In the genomic region with DNA sequence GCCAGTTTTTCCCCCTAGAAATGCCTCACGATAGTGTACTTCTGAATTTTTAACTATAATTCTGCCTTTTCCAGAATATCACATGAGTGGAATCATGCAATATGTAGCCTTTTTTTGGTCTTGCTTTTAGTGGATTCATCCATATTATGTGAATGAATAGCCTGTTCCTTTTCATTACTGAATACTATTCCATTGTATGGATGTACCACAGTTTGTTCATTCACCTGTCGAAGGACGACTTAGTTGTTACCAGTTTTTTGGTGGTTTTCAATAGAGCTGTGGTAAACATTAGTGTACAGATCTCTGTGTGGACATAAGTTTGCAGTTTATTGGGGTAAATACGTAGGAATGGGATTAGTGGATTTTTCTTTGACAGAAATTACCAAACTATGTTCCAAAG, we compare ENCODE assay signal across 22 cellular contexts. TPM values are rescaled to one million over a fixed set of nuclear protein-coding genes. Genes with fewer than 3 reads are reported as not detected.
A peak's percentile ranks its signal among the peaks of the same experiment; 100 is the strongest.
DNase-seq lines count a peak whose midpoint lies in the region; ATAC-seq, FAIRE-seq and TF ChIP-seq lines count a peak whose summit lies in the region.
"Had no signal": no experiment of that assay in that cellular context is flagged by ENCODE, and none has a peak within 500 bp of the region (broad histone marks: within the 10 kb centered on the region; RNA-seq: fewer than 3 reads in every experiment).

No MANE protein-coding gene starts in this region.

- no peaks in the 10 kb centered on the region for H3K36me3 ChIP-seq in SK-N-SH (replicated peaks in 1 of 2; ENCODE audit: control insufficient read depth in 1 of 2, insufficient read depth in 2 of 2, low read length in 1 of 2)
- no peaks in the 10 kb centered on the region for H3K36me3 ChIP-seq in K562 (ENCODE audit: control insufficient read depth, insufficient read depth, low read length)
- peaks cover 5% of the 10 kb centered on the region for H3K36me3 ChIP-seq in endodermal cell (ENCODE audit: control insufficient read depth, insufficient read depth, low read length)
- no peaks in the 10 kb centered on the region for H3K36me3 ChIP-seq in psoas muscle (ENCODE audit: insufficient read depth in 1 of 2, low read depth in 1 of 2)

- WGBS in SK-N-SH (ENCODE audit: low lambda C conversion rate): 50% methylated on average over 4 of the region's 4 CpGs
- 47% methylated on average over 4 of the region's 4 CpGs for WGBS in K562 (ENCODE audit: insufficient coverage, low coverage, missing lambda C conversion rate)
- 73% methylated on average over 4 of the region's 4 CpGs; no CpG with 5 or more reads in 1 of the 2 experiments for WGBS in endodermal cell (ENCODE audit: insufficient coverage in 1 of 2, insufficient read length in 1 of 2), 2 experiments
- WGBS in psoas muscle, 3 donors: 64 to 73% (median 73%) methylated on average over 4 of the region's 4 CpGs

- no peaks in the 10 kb centered on the region for H4K20me1 ChIP-seq in SK-N-SH (ENCODE audit: insufficient read depth)
- H4K20me1 ChIP-seq in K562 (replicated peaks; ENCODE audit: control insufficient read depth, insufficient read depth, low read length): no peaks in the 10 kb centered on the region

- H3K9me3 Mint-ChIP-seq in endodermal cell: peaks cover 70% of the 10 kb centered on the region
- H3K9me3 Mint-ChIP-seq: CD8-positive, alpha-beta T cell had no signal

- no peak for ATAC-seq in SK-N-SH treated with all-trans-retinoic acid at 6 μM for 48 hours
- ATAC-seq in K562: no peak
- no peak for ATAC-seq in psoas muscle
- ATAC-seq: A549; CD8-positive, alpha-beta T cell had no signal

- TF ChIP-seq POLR2A in K562 (conservative IDR thresholded peaks at IDR 0.05): no peak

- peaks cover 7% of the 10 kb centered on the region for H3K36me3 Mint-ChIP-seq in endodermal cell (ENCODE audit: low read depth)
- H3K36me3 Mint-ChIP-seq: CD8-positive, alpha-beta T cell had no signal

- TF ChIP-seq CTCF in SK-N-SH (IDR thresholded peaks at IDR 0.05): no peak
- TF ChIP-seq CTCF in K562 (IDR thresholded peaks at IDR 0.05 in 2 of 3, conservative IDR thresholded peaks at IDR 0.05 in 1 of 3; ENCODE audit: insufficient read depth in 2 of 3, low read depth in 1 of 3, low read length in 3 of 3): no peak
- no peak for TF ChIP-seq CTCF in endodermal cell (conservative IDR thresholded peaks at IDR 0.05)
- TF ChIP-seq CTCF in psoas muscle (IDR thresholded peaks at IDR 0.05): no peak

- no TSS peak for BruUV-seq in K562 (replicated peaks; lab: Mats Ljungman, UMichigan)

- H3K9me2 ChIP-seq in SK-N-SH: no peaks in the 10 kb centered on the region

- intact Hi-C loops in K562 (cut with micrococcal nuclease): no loop called here
- intact Hi-C loops in psoas muscle (cut with DNase I): no loop called here

- H3K9me3 ChIP-seq in SK-N-SH: no peaks in the 10 kb centered on the region
- 0 out of 2 replicates have a peak, but pooled peaks cover 2% of the 10 kb centered on the region for H3K9me3 ChIP-seq in K562 (replicated peaks; ENCODE audit: control insufficient read depth, insufficient read depth, low read depth, low read length)
- peaks cover 6% of the 10 kb centered on the region for H3K9me3 ChIP-seq in endodermal cell (ENCODE audit: control insufficient read depth, low read length)
- peaks cover 11% of the 10 kb centered on the region for H3K9me3 ChIP-seq in psoas muscle
- H3K9me3 ChIP-seq: Caco-2 had no signal

- H3K9me1 ChIP-seq in K562 (ENCODE audit: control insufficient read depth, insufficient read depth, low read length): no peaks in the 10 kb centered on the region

- H3K27me3 ChIP-seq in SK-N-SH (ENCODE audit: insufficient read depth) (no peaks in the 10 kb centered on the region), K562 (ENCODE audit: control insufficient read depth in 2 of 2, insufficient read depth in 2 of 2, low read length in 2 of 2) (no peaks in the 10 kb centered on the region; a peak in 1 of 5 replicates), endodermal cell (ENCODE audit: control insufficient read depth, insufficient read depth, low read length, poor library complexity, severe bottlenecking) (no peaks in the 10 kb centered on the region), psoas muscle (ENCODE audit: insufficient read depth in 3 of 3, low read length in 2 of 3) (peaks cover 0 to 19% (median 0%) of the 10 kb centered on the region in 3 donors)
- H3K27me3 ChIP-seq: BLaER1 treated with 17β-estradiol and CSF1 and Interleukin-3, amounts not matched to agents 10 nM and 100 nM had no signal

- POLR2A ChIA-PET in SK-N-SH (lab: Yijun Ruan, JAX): no interaction called here
- POLR2A ChIA-PET in K562 (lab: Yijun Ruan, JAX): interaction anchor here (1.3 kb wide), 1 partner anchor 13 kb away, joined by 6 read pairs; no protein-coding TSS in a partner anchor

- no peak overlapping the region for H3K9ac ChIP-seq in SK-N-SH
- H3K9ac ChIP-seq in K562 (ENCODE audit: insufficient read depth in 1 of 2, low read depth in 2 of 2, low read length in 2 of 2): no peak overlapping the region
- no peak overlapping the region for H3K9ac ChIP-seq in endodermal cell (ENCODE audit: extremely low read depth, low read length, poor library complexity, severe bottlenecking)
- H3K9ac ChIP-seq: BLaER1 treated with 17β-estradiol and CSF1 and Interleukin-3, amounts not matched to agents 10 nM and 100 nM had no signal

- H2AFZ ChIP-seq in SK-N-SH (ENCODE audit: low read depth) (no peak overlapping the region), K562 (ENCODE audit: low read depth, low read length) (no peak overlapping the region)

- no peak for FAIRE-seq in K562 (lab: Jason Lieb, UNC)
- FAIRE-seq: A549, D721Med, G401.6, GM12892, GM18507 had no signal

- H3K4me3 ChIP-seq in SK-N-SH (ENCODE audit: low read depth in 2 of 2, low read length in 1 of 2): no peak overlapping the region
- H3K4me3 ChIP-seq in K562: no peak overlapping the region
- peak overlapping the region; percentile 56 for H3K4me3 ChIP-seq in endodermal cell (ENCODE audit: low read length)
- H3K4me3 ChIP-seq in psoas muscle: no peak overlapping the region
- H3K4me3 ChIP-seq: A549; BLaER1 treated with 17β-estradiol and CSF1 and Interleukin-3, amounts not matched to agents 10 nM and 100 nM had no signal

- H3K4me1 ChIP-seq in SK-N-SH (ENCODE audit: control insufficient read depth in 1 of 2, insufficient read depth in 2 of 2, low read depth in 1 of 2, low read length in 1 of 2): peaks cover 0 to 2% of the 10 kb centered on the region in 2 experiments; a peak in 2 of 4 replicates
- H3K4me1 ChIP-seq in K562 (replicated peaks in 1 of 2; ENCODE audit: control insufficient read depth in 2 of 2, insufficient read depth in 2 of 2, low read length in 2 of 2): no peaks in the 10 kb centered on the region
- H3K4me1 ChIP-seq in endodermal cell (ENCODE audit: control insufficient read depth, insufficient read depth, low read length): no peaks in the 10 kb centered on the region
- H3K4me1 ChIP-seq in psoas muscle: no peaks in the 10 kb centered on the region

- in situ Hi-C loops in K562 (cut with MboI): no loop called here

- no peak for TF ChIP-seq EP300 in SK-N-SH (IDR thresholded peaks at IDR 0.05; ENCODE audit: borderline replicate concordance in 1 of 2, low read depth in 1 of 2, low read length in 1 of 2)
- TF ChIP-seq EP300 in K562 (IDR thresholded peaks at IDR 0.05; ENCODE audit: low read length): no peak

- CTCF ChIA-PET in SK-N-SH (lab: Yijun Ruan, JAX) (no interaction called here), K562 (lab: Yijun Ruan, JAX; ENCODE audit: low intra/inter-chr PET ratio) (no interaction called here)

- no peak overlapping the region for H3K4me3 Mint-ChIP-seq in endodermal cell
- H3K4me3 Mint-ChIP-seq: B cell; CD4-positive, alpha-beta T cell; CD8-positive, alpha-beta T cell had no signal

- no peak overlapping the region for H3K4me2 ChIP-seq in SK-N-SH
- no peak overlapping the region for H3K4me2 ChIP-seq in K562 (ENCODE audit: insufficient read depth, low read length)
- H3K4me2 ChIP-seq: A549; BLaER1 treated with 17β-estradiol and CSF1 and Interleukin-3, amounts not matched to agents 10 nM and 100 nM had no signal

- H3F3A ChIP-seq in SK-N-SH (replicated peaks; ENCODE audit: insufficient read depth): peaks cover 6% of the 10 kb centered on the region

- no peaks in the 10 kb centered on the region for H3K27me3 Mint-ChIP-seq in endodermal cell (ENCODE audit: insufficient read depth)
- H3K27me3 Mint-ChIP-seq: B cell had no signal

- H3K27ac ChIP-seq in SK-N-SH (ENCODE audit: low read depth in 2 of 2, low read length in 1 of 2) (no peak overlapping the region), K562 (ENCODE audit: extremely low read depth, low read depth, low read length) (no peak overlapping the region), endodermal cell (ENCODE audit: low read depth, low read length) (no peak overlapping the region), psoas muscle (no peak overlapping the region)
- H3K27ac ChIP-seq: 22Rv1; A549; BLaER1 treated with 17β-estradiol and CSF1 and Interleukin-3, amounts not matched to agents 10 nM and 100 nM; C4-2B had no signal

- TF ChIP-seq RAD21 in SK-N-SH (IDR thresholded peaks at IDR 0.05; ENCODE audit: low read length) (no peak), K562 (CRISPR knock-in tag; conservative IDR thresholded peaks at IDR 0.05 in 1 of 2, IDR thresholded peaks at IDR 0.05 in 1 of 2) (no peak)

- H3K4me1 Mint-ChIP-seq in endodermal cell: peaks cover 26% of the 10 kb centered on the region

- DNase-seq in SK-N-SH (no peak), K562 (ENCODE audit: extremely low read depth in 1 of 4, low spot score in 3 of 4) (no peak), endodermal cell (no peak), psoas muscle (no peak), dedifferentiated amniotic fluid mesenchymal stem cell (ENCODE audit: extremely low spot score) (no peak)
- DNase-seq: AML-193; Caco-2; Calu3; CD4-positive, alpha-beta T cell; CD8-positive, alpha-beta T cell; DMS79 treated with DMSO at 0.1 percent for 48 hours; GF-D8 had no signal

- H3K27ac Mint-ChIP-seq in endodermal cell: no peak overlapping the region
- H3K27ac Mint-ChIP-seq: B cell; CD4-positive, alpha-beta T cell; CD8-positive, alpha-beta T cell had no signal

- H3K79me2 ChIP-seq in SK-N-SH (ENCODE audit: insufficient read depth) (peaks cover 81% of the 10 kb centered on the region), K562 (ENCODE audit: control insufficient read depth, insufficient read depth, low read length) (peaks cover 14% of the 10 kb centered on the region)

RNA-seq across cellular contexts. Expression of gene JADE3, which starts 8.0 kb away (rescaled TPM):
- polyA plus RNA-seq in SK-N-SH (2012; rRNA removed): 3.0 and 4.3 TPM in 2 replicates
- polyA plus RNA-seq in SK-N-SH (2012; cell fraction: cytosol; rRNA removed): 3.7 and 4.1 TPM in 2 replicates
- polyA plus RNA-seq in SK-N-SH (2012; cell fraction: nucleus; rRNA removed): 2.9 and 4.6 TPM in 2 replicates
- total RNA-seq in K562 (2011; cell fraction: chromatin; rRNA removed; ENCODE audit: low replicate concordance): 9.0 and 11.0 TPM in 2 replicates
- 1.6 and 1.7 TPM in 2 replicates for total RNA-seq in K562 (2011; cell fraction: nucleolus; rRNA removed)
- 2.8 and 4.8 TPM in 2 replicates for total RNA-seq in K562 (2011; cell fraction: nucleoplasm; rRNA removed)
- 4.1 and 5.1 TPM in 2 replicates for total RNA-seq in K562 (2014; rRNA removed)
- 7.3 and 8.5 TPM in 2 replicates for total RNA-seq in K562 (2014; rRNA removed; fragmentation: Illumina TruSeq; extraction: Trizol)
- total RNA-seq in K562 (2015; rRNA removed; fragmentation: Illumina TruSeq; extraction: Trizol): 6.3 and 7.0 TPM in 2 replicates
- 9.3 and 10.2 TPM in 2 replicates for total RNA-seq in K562 (2021)
- 9.2 and 10.0 TPM in 2 replicates for polyA plus RNA-seq in K562 (2011; rRNA removed)
- 2.3 and 3.8 TPM in 2 replicates for polyA plus RNA-seq in K562 (2011; cell fraction: cytosol; rRNA removed)
- polyA plus RNA-seq in K562 (2011; cell fraction: nucleus; rRNA removed): 3.6 and 6.8 TPM in 2 replicates
- 5.6 and 5.9 TPM in 2 replicates for polyA plus RNA-seq in K562 (2012)
- polyA plus RNA-seq in K562 (2014; fragmentation: Illumina TruSeq; extraction: Trizol): 8.2 and 9.2 TPM in 2 replicates
- polyA plus RNA-seq in K562 (2014; fragmentation: Nextera tagmentation; extraction: Ambion mirVana): 1 to 10 TPM; 2.6 to 3.0 TPM
- 3.6 and 3.8 TPM in 2 replicates for polyA plus RNA-seq in K562 (2014; rRNA removed)
- 8.8 and 12.3 TPM in 2 replicates for polyA minus RNA-seq in K562 (2011; rRNA and poly(A)+ RNA removed)
- polyA minus RNA-seq in K562 (2011; cell fraction: cytosol; rRNA and poly(A)+ RNA removed): 3.8 and 8.4 TPM in 2 replicates
- polyA minus RNA-seq in K562 (2011; cell fraction: nucleus; rRNA and poly(A)+ RNA removed): 1.9 and 4.3 TPM in 2 replicates
- 10 to 100 TPM; 26.4 to 31.3 TPM for total RNA-seq in endodermal cell
- 15.4 TPM for polyA plus RNA-seq in endodermal cell (2013, experiment 1 of 2)
- 15.9 TPM for polyA plus RNA-seq in endodermal cell (2013, experiment 2 of 2)
- total RNA-seq in psoas muscle: 1 to 10 TPM; 1.3 to 2.8 (median 2.3) TPM
- polyA plus RNA-seq in psoas muscle: 1 to 10 TPM; 1.2 to 1.8 (median 1.6) TPM
- total RNA-seq: CD8-positive, alpha-beta T cell had no signal
